In genomic region chr19:12260236-12260635, GRCh38 we compare ENCODE assay signal across 24 cellular contexts.
"Had no signal": no experiment of that assay in that cellular context is flagged by ENCODE, and none has a peak within 500 bp of the region (broad histone marks: within the 10 kb centered on the region; RNA-seq: fewer than 3 reads in every experiment).

No MANE protein-coding gene starts in this region.

- ATAC-seq: naive thymus-derived CD4-positive, alpha-beta T cell; natural killer cell; pancreas; sciatic nerve; stimulated activated effector memory CD8-positive, alpha-beta T cell treated with anti-CD3 and anti-CD28 coated beads, Interleukin-12 subunit alpha, Interleukin-12 subunit beta, amount 100 ng/mL, for 72 hours; stimulated activated naive B cell treated with anti-CD40 and anti-IgM and Interleukin-4, amounts not matched to agents 10 μg/mL and 1 μg/mL and 100 μg/mL, for 72 hours had no signal

- DNase-seq: naive thymus-derived CD4-positive, alpha-beta T cell; natural killer cell; nephron progenitor cell; nucleus accumbens; pancreas; retina; stimulated activated CD4-positive, alpha-beta T cell treated with anti-CD3 and anti-CD28 coated beads, Interleukin-15, amount 100 ng/mL, for 24 hours; stimulated activated CD4-positive, alpha-beta T cell treated with anti-CD3 and anti-CD28 coated beads, Interleukin-2, amount 100 ng/mL, for 24 hours; stimulated activated CD4-positive, alpha-beta T cell treated with anti-CD3 and anti-CD28 coated beads, Interleukin-2, amount 100 ng/mL, for 48 hours; stimulated activated CD4-positive, alpha-beta T cell treated with anti-CD3 and anti-CD28 coated beads, Interleukin-4, amount 100 ng/mL, for 24 hours; stimulated activated naive B cell treated with anti-CD40 and anti-IgM and Interleukin-4, amounts not matched to agents 10 μg/mL and 1 μg/mL and 100 μg/mL, for 72 hours; stimulated activated naive CD4-positive, alpha-beta T cell treated with Interleukin-2 at 50 U/mL for 16 hours; stomach; thyroid gland; trophoblast cell had no signal

- H3K4me3 ChIP-seq: pancreas, prostate gland, right atrium auricular region, skin epidermis, stomach, thoracic aorta, thyroid gland, tibial nerve, upper lobe of left lung, vagina had no signal

- H3K4me1 ChIP-seq: pancreas, prostate gland, right atrium auricular region, stomach, thyroid gland, tibial nerve, upper lobe of left lung, vagina had no signal

- H3K36me3 ChIP-seq: pancreas, prostate gland, right atrium auricular region, stomach, thoracic aorta, thyroid gland, upper lobe of left lung, vagina had no signal

- H3K27me3 ChIP-seq: pancreas, right atrium auricular region, stomach, thyroid gland, tibial nerve, upper lobe of left lung, vagina had no signal

- H3K27ac ChIP-seq: pancreas, prostate gland, right atrium auricular region, skin epidermis, stomach, thoracic aorta, thyroid gland, tibial nerve, upper lobe of left lung, vagina had no signal

- H3K9me3 ChIP-seq: pancreas, prostate gland, right atrium auricular region, thyroid gland had no signal
